Comparison of ENCODE assay signal across 10 cellular contexts in genomic region chr10:113616244-113617074, GRCh38. TPM values are rescaled to one million over a fixed set of nuclear protein-coding genes. Genes with fewer than 3 reads are reported as not detected.
DNase-seq lines count a peak whose midpoint lies in the region; ATAC-seq and TF ChIP-seq lines count a peak whose summit lies in the region.
"Had no signal": no experiment of that assay in that cellular context is flagged by ENCODE, and none has a peak within 500 bp of the region (broad histone marks: within the 10 kb centered on the region; RNA-seq: fewer than 3 reads in every experiment).

No MANE protein-coding gene starts in this region.

- no peak overlapping the region for H4K8ac ChIP-seq in IMR-90 (ENCODE audit: low read depth in 2 of 2, low read length in 2 of 2)

- POLR2A ChIA-PET in IMR-90 (lab: Charles Lee; ENCODE audit: unreplicated experiment) = no interaction called here
- POLR2A ChIA-PET in T-cell (lab: Charles Lee) = interaction anchor here in 1 of 2 donors (0.6 kb wide), 1 partner anchor 491 kb away, joined by 5 read pairs; no protein-coding TSS in a partner anchor

- H3K4me1 ChIP-seq in IMR-90 (ENCODE audit: control insufficient read depth, insufficient read depth, low read length) (no peaks in the 10 kb centered on the region), neural progenitor cell (peaks cover 53% of the 10 kb centered on the region)

- H3K27me3 ChIP-seq in IMR-90 (ENCODE audit: control insufficient read depth, insufficient read depth, low read length) (peaks cover 10% of the 10 kb centered on the region), neural progenitor cell (peaks cover 25% of the 10 kb centered on the region)

- H4K20me1 ChIP-seq in IMR-90 (ENCODE audit: insufficient read depth, low read length) = no peaks in the 10 kb centered on the region
- H4K20me1 ChIP-seq in neural progenitor cell (ENCODE audit: low read depth) = no peaks in the 10 kb centered on the region

- in situ Hi-C loops in IMR-90 (cut with MboI; ENCODE audit: low sequenced_read_pairs) = no loop called here

- no peak overlapping the region for H2BK120ac ChIP-seq in IMR-90 (ENCODE audit: low read depth, low read length)

- peak; percentile 52 for DNase-seq in GM03348 (ENCODE audit: low spot score)
- no peak for DNase-seq in IMR-90
- peak; percentile 44 for DNase-seq in dermis blood vessel endothelial cell
- DNase-seq in neural progenitor cell (ENCODE audit: low spot score) = peak; percentile 64
- no peak for DNase-seq in NCI-H524 treated with DMSO at 0.1 percent for 48 hours (lab: John Stamatoyannopoulos, UW)
- DNase-seq in T-cell = no peak
- DNase-seq: activated B cell treated with CpG ODN at 0.5 μM for 24 hours had no signal

- H3K4me2 ChIP-seq in IMR-90 (ENCODE audit: low read depth, low read length) = no peak overlapping the region
- H3K4me2 ChIP-seq in neural progenitor cell = peak overlapping the region; percentile 71

- H2BK15ac ChIP-seq in IMR-90 (ENCODE audit: low read depth, low read length) = no peak overlapping the region

- no peak overlapping the region for H2AK9ac ChIP-seq in IMR-90 (replicated peaks; ENCODE audit: low read depth, low read length, poor library complexity)

- no peaks in the 10 kb centered on the region for H3K9me3 Mint-ChIP-seq in neural progenitor cell
- H3K9me3 Mint-ChIP-seq in T-cell = no peaks in the 10 kb centered on the region
- H3K9me3 Mint-ChIP-seq: activated B cell treated with CpG ODN at 0.5 μM for 24 hours, brain had no signal

- no TSS peak for BruUV-seq in IMR-90 (replicated peaks; lab: Mats Ljungman, UMichigan)

- no peaks in the 10 kb centered on the region for H3K79me2 ChIP-seq in neural progenitor cell (ENCODE audit: low read depth)

- H3K79me1 ChIP-seq in IMR-90 (ENCODE audit: low read depth in 1 of 2, low read length in 2 of 2) = no peaks in the 10 kb centered on the region

- H2AK5ac ChIP-seq in IMR-90 (ENCODE audit: low read depth, low read length) = no peak overlapping the region

- H3K56ac ChIP-seq in IMR-90 (ENCODE audit: extremely low read depth, insufficient read depth, low read length) = no peak overlapping the region

- intact Hi-C loops in IMR-90 (cut with micrococcal nuclease) = no loop called here

- no CpG with 5 or more reads among the region's 5 CpGs for WGBS in IMR-90 (ENCODE audit: extremely low coverage in 2 of 2, insufficient read length in 1 of 2), 2 experiments

- peaks cover 60% of the 10 kb centered on the region for H3K4me1 Mint-ChIP-seq in neural progenitor cell
- no peaks in the 10 kb centered on the region for H3K4me1 Mint-ChIP-seq in T-cell
- H3K4me1 Mint-ChIP-seq: activated B cell treated with CpG ODN at 0.5 μM for 24 hours had no signal

- no peak overlapping the region for H3K4me3 ChIP-seq in IMR-90 (ENCODE audit: insufficient read depth, low read depth, low read length)
- H3K4me3 ChIP-seq in neural progenitor cell = peak overlapping the region; percentile 16

- CTCF ChIA-PET in IMR-90 (lab: Yijun Ruan, JAX) = no interaction called here
- CTCF ChIA-PET in T-cell (lab: Charles Lee) = interaction anchor here in 1 of 2 donors (1.0 kb wide), 1 partner anchor 54 kb away, joined by 6 read pairs; no protein-coding TSS in a partner anchor

- H3K23ac ChIP-seq in IMR-90 (ENCODE audit: low read depth, low read length) = no peak overlapping the region

- H2BK5ac ChIP-seq in IMR-90 (ENCODE audit: low read depth, low read length, poor library complexity, severe bottlenecking) = no peak overlapping the region

- H2AFZ ChIP-seq in IMR-90 (replicated peaks; ENCODE audit: low read length, poor library complexity) (no peak overlapping the region), neural progenitor cell (replicated peaks) (peak overlapping the region; percentile 60)

- no peak for TF ChIP-seq RAD21 in IMR-90 (IDR thresholded peaks at IDR 0.05; ENCODE audit: low read length)

- no peak for TF ChIP-seq POLR2A in IMR-90 (IDR thresholded peaks at IDR 0.05; ENCODE audit: low read depth, low read length)

- H3K36me3 Mint-ChIP-seq in neural progenitor cell (no peaks in the 10 kb centered on the region), T-cell (no peaks in the 10 kb centered on the region)
- H3K36me3 Mint-ChIP-seq: brain had no signal

- no peaks in the 10 kb centered on the region for H3K9me1 ChIP-seq in IMR-90 (ENCODE audit: insufficient read depth, low read length)

- H3K27ac Mint-ChIP-seq in neural progenitor cell = no peak overlapping the region
- no peak overlapping the region for H3K27ac Mint-ChIP-seq in T-cell
- H3K27ac Mint-ChIP-seq: activated B cell treated with CpG ODN at 0.5 μM for 24 hours had no signal

- H3K4ac ChIP-seq in IMR-90 (ENCODE audit: low read depth, low read length) = no peak overlapping the region

- H3K4me3 Mint-ChIP-seq in neural progenitor cell (peak overlapping the region; percentile 16), T-cell (no peak overlapping the region)
- H3K4me3 Mint-ChIP-seq: activated B cell treated with CpG ODN at 0.5 μM for 24 hours had no signal

- H3K9ac ChIP-seq in IMR-90 (ENCODE audit: low read depth, low read length) (no peak overlapping the region), neural progenitor cell (no peak overlapping the region)

- H3K27ac ChIP-seq in IMR-90 (ENCODE audit: insufficient read depth, low read length) = no peak overlapping the region
- no peak overlapping the region for H3K27ac ChIP-seq in neural progenitor cell

- ATAC-seq in IMR-90 (ENCODE audit: low read depth) (no peak), HG03175 (IDR thresholded peaks at IDR 0.05; ENCODE audit: unreplicated experiment) (no peak), HG02678 (IDR thresholded peaks at IDR 0.05; ENCODE audit: unreplicated experiment) (no peak), T-cell (replicated peaks in 1 of 4) (no peak)

- H3K14ac ChIP-seq in IMR-90 (replicated peaks; ENCODE audit: low read depth, low read length) = no peak overlapping the region

- H3K27me3 Mint-ChIP-seq in neural progenitor cell (ENCODE audit: insufficient read depth, low read depth) (peaks cover 12% of the 10 kb centered on the region), T-cell (peaks cover 42 to 50% of the 10 kb centered on the region in 2 donors)

- no peak overlapping the region for H4K5ac ChIP-seq in IMR-90 (ENCODE audit: low read depth, low read length)

- 0 out of 2 replicates have a peak, but pooled peaks have one; percentile 15 for TF ChIP-seq CTCF in IMR-90 (conservative IDR thresholded peaks at IDR 0.05; ENCODE audit: low read depth, low read length)
- TF ChIP-seq CTCF in neural progenitor cell (IDR thresholded peaks at IDR 0.05) = peak; percentile 78

- H3F3A ChIP-seq in neural progenitor cell (ENCODE audit: low read depth) = peaks cover 23% of the 10 kb centered on the region

- no peaks in the 10 kb centered on the region for H3K9me3 ChIP-seq in IMR-90 (ENCODE audit: control insufficient read depth, insufficient read depth, low read length)
- no peaks in the 10 kb centered on the region for H3K9me3 ChIP-seq in neural progenitor cell (ENCODE audit: low read depth)

- H3K36me3 ChIP-seq in IMR-90 (ENCODE audit: control insufficient read depth, insufficient read depth, low read length) (no peaks in the 10 kb centered on the region), neural progenitor cell (no peaks in the 10 kb centered on the region)

- dilution Hi-C loops in IMR-90 (cut with HindIII; ENCODE audit: low sequenced_read_pairs, unreplicated experiment) = no loop called here

- H3K18ac ChIP-seq in IMR-90 (ENCODE audit: low read depth, low read length) = no peak overlapping the region

- H4K91ac ChIP-seq in IMR-90 (ENCODE audit: insufficient read depth, low read depth, low read length) = no peak overlapping the region

- no peak overlapping the region for H2BK20ac ChIP-seq in IMR-90 (ENCODE audit: low read depth, low read length)

TF ChIP-seq in IMR-90, 13 proteins besides CTCF, POLR2A, EP300 and RAD21:
- TF ChIP-seq BHLHE40 (IDR thresholded peaks at IDR 0.05; ENCODE audit: low read depth, low read length) (no peak), CEBPB (IDR thresholded peaks at IDR 0.05; ENCODE audit: low read depth, low read length) (no peak), SMC3 (IDR thresholded peaks at IDR 0.05; ENCODE audit: low read depth, low read length) (no peak), CHD1 (IDR thresholded peaks at IDR 0.05; ENCODE audit: low read depth, low read length) (no peak), MAZ (IDR thresholded peaks at IDR 0.05; ENCODE audit: borderline replicate concordance, low read depth, low read length) (no peak), MXI1 (IDR thresholded peaks at IDR 0.05; ENCODE audit: borderline replicate concordance, low read depth, low read length) (no peak), FOS (IDR thresholded peaks at IDR 0.05; ENCODE audit: low read depth, low read length) (no peak), NFE2L2 (IDR thresholded peaks at IDR 0.05; ENCODE audit: low read depth, low read length) (no peak), USF2 (IDR thresholded peaks at IDR 0.05; ENCODE audit: low read depth, low read length) (no peak), MAFK (IDR thresholded peaks at IDR 0.05; ENCODE audit: low read depth, low read length) (no peak), RFX5 (IDR thresholded peaks at IDR 0.05; ENCODE audit: low read depth, low read length) (no peak), RCOR1 (IDR thresholded peaks at IDR 0.05; ENCODE audit: insufficient replicate concordance, low read length) (no peak)
- TF ChIP-seq, protein P1, sequence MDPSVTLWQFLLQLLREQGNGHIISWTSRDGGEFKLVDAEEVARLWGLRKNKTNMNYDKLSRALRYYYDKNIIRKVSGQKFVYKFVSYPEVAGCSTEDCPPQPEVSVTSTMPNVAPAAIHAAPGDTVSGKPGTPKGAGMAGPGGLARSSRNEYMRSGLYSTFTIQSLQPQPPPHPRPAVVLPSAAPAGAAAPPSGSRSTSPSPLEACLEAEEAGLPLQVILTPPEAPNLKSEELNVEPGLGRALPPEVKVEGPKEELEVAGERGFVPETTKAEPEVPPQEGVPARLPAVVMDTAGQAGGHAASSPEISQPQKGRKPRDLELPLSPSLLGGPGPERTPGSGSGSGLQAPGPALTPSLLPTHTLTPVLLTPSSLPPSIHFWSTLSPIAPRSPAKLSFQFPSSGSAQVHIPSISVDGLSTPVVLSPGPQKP (IDR thresholded peaks at IDR 0.05; ENCODE audit: borderline replicate concordance, low read depth, low read length) = no peak

RNA-seq across cellular contexts. Expression of gene NRAP, which starts 47.4 kb away (rescaled TPM):
- total RNA-seq in IMR-90 (2012; rRNA removed) (not detected in 2 replicates), dermis blood vessel endothelial cell (not detected in 2 replicates), neural progenitor cell (ENCODE audit: low replicate concordance) (not detected in 2 replicates), T-cell (not detected)
- polyA plus RNA-seq in IMR-90 (2012; rRNA removed) = not detected in 2 replicates
- not detected in 2 replicates for polyA plus RNA-seq in IMR-90 (2012; cell fraction: cytosol; rRNA removed)
- not detected in 2 replicates for polyA plus RNA-seq in IMR-90 (2012; cell fraction: nucleus; rRNA removed; ENCODE audit: low replicate concordance)
- total RNA-seq: activated B cell treated with CpG ODN at 0.5 μM for 24 hours had no signal

Comparison
In these comparisons a context has a peak if more than half of its experiments do, and no peak if none do; other contexts are left out.
1. DNase-seq: peak in GM03348 (single experiment), dermis blood vessel endothelial cell (single experiment) and neural progenitor cell (single experiment); none in IMR-90 (single experiment), NCI-H524 treated with DMSO at 0.1 percent for 48 hours (single experiment) and T-cell (0 of 34).